21 cellular contexts compared by ENCODE assay signal in the genomic region with DNA sequence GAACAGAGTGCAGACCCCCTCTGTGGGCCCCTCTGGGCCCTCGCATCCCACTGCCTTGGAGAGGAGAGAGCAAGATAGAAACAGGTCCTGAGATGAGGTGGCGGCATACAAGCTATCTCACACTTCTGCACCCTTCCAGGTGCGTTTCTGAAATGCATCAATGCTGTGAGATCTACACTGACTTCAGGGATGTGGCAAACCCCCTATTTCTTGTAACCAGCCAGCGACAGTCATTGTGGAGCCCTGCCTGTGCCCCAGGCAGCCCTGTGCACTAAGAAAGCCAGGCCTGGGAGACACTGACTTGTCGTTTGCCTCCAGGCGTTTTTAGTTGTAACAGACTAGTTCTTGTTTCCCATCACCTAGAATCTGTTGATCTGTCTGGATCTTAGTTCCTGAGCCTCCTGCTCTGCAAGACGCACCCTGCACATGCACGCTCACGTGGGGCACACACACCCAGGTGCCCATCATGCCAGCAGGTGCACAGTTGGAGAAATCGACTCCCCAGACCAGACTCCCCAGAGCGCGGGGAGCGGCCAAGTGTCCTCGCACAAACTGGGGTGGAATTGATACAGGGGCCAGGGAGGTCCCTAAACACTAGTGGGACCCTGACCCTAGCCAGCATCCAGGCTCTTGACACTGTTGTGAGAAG.
"Had no signal": no experiment of that assay in that cellular context is flagged by ENCODE, and none has a peak within 500 bp of the region (broad histone marks: within the 10 kb centered on the region; RNA-seq: fewer than 3 reads in every experiment).

No MANE protein-coding gene starts in this region.

- DNase-seq: activated B cell treated with CpG ODN at 0.5 μM for 24 hours; activated CD4-positive, alpha-beta T cell treated with anti-CD3 and anti-CD28 coated beads, Interleukin-2, amount 10 ng/mL, durations not matched to agents 24 days and 14 days; activated CD8-positive, alpha-beta memory T cell treated with anti-CD3 and anti-CD28 coated beads, Interleukin-2, amount 50 U/mL, for 4 hours; activated effector memory CD4-positive, alpha-beta T cell treated with anti-CD3 and anti-CD28 coated beads, Interleukin-2, amount 50 U/mL, for 16 hours; activated T-cell treated with anti-CD3 and anti-CD28 coated beads, Interleukin-2, amount 50 U/mL, for 4 hours; foreskin keratinocyte; glutamatergic neuron; hypothalamus; kidney; midbrain; stimulated activated CD4-positive, alpha-beta T cell treated with anti-CD3 and anti-CD28 coated beads, Interleukin-2, amount 100 ng/mL, for 24 hours; stomach; SW 1271; trophoblast cell had no signal

- H3K27me3 ChIP-seq: ascending aorta, foreskin keratinocyte, neural progenitor cell, right atrium auricular region, stomach had no signal

- H3K4me3 Mint-ChIP-seq: activated B cell treated with CpG ODN at 0.5 μM for 24 hours; activated CD4-positive, alpha-beta T cell treated with anti-CD3 and anti-CD28 coated beads, Interleukin-2, amount 10 ng/mL, durations not matched to agents 24 days and 14 days; activated T-cell treated with anti-CD3 and anti-CD28 coated beads, Interleukin-2, amount 50 U/mL, for 4 hours; neural progenitor cell had no signal

- H3K36me3 ChIP-seq: neural progenitor cell, prostate gland, right atrium auricular region had no signal

- H3K9me3 ChIP-seq: ascending aorta, prostate gland, right atrium auricular region, stomach had no signal

- H3K9me3 Mint-ChIP-seq: activated B cell treated with CpG ODN at 0.5 μM for 24 hours; activated CD4-positive, alpha-beta T cell treated with anti-CD3 and anti-CD28 coated beads, Interleukin-2, amount 10 ng/mL, durations not matched to agents 24 days and 14 days; activated T-cell treated with anti-CD3 and anti-CD28 coated beads, Interleukin-2, amount 50 U/mL, for 4 hours; neural progenitor cell had no signal

- H3K4me3 ChIP-seq: ascending aorta, coronary artery, lung, neural progenitor cell, prostate gland, right atrium auricular region, stomach had no signal

- H3K27me3 Mint-ChIP-seq: activated B cell treated with CpG ODN at 0.5 μM for 24 hours; activated CD4-positive, alpha-beta T cell treated with anti-CD3 and anti-CD28 coated beads, Interleukin-2, amount 10 ng/mL, durations not matched to agents 24 days and 14 days had no signal

- H3K27ac ChIP-seq: ascending aorta, coronary artery, foreskin keratinocyte, neural progenitor cell, prostate gland, right atrium auricular region, stomach had no signal

- ATAC-seq: activated T-cell treated with anti-CD3 and anti-CD28 coated beads, Interleukin-2, amount 50 U/mL, for 4 hours; foreskin keratinocyte; left lobe of liver had no signal

- H3K36me3 Mint-ChIP-seq: neural progenitor cell had no signal

- H3K4me1 ChIP-seq: foreskin keratinocyte, neural progenitor cell, prostate gland, right atrium auricular region, stomach had no signal

- H3K27ac Mint-ChIP-seq: activated B cell treated with CpG ODN at 0.5 μM for 24 hours; activated CD4-positive, alpha-beta T cell treated with anti-CD3 and anti-CD28 coated beads, Interleukin-2, amount 10 ng/mL, durations not matched to agents 24 days and 14 days had no signal
